In the genomic region with DNA sequence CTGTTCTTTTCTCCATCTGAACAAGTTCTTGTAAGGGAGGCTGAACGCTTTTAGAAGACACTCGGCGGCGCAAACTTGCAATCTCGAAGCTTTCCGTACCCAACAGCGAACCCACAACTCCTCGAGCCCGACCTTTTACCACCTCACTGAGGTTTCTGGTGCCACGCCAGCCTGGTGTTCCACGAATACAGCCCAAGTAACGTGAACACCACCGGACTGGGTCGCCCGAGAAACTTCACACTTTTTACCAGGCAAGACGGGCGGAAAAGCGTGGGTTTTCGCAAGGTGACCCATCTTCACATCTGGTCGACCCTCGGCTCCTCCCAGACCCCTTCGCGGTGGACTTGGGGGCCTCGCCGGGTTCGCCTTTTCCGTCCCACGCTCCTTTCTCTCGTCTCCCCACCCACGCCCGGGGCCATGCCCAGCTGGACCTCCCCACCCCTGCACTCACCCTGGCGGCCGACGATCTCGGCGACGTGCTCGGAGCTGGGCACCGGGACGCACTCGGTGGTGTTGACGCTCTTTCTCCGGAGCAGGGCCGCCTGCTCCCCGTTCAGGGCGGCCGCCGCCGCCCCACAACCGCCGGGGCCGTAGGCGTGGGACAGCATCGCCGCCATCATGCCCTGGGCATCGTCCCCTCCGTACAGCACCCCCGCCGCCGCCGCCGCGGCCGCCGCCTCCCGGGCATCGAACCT, we compare ENCODE assay signal across 8 cellular contexts. TPM values are rescaled to one million over a fixed set of nuclear protein-coding genes. Genes with fewer than 3 reads are reported as not detected.
A peak's percentile ranks its signal among the peaks of the same experiment; 100 is the strongest.
DNase-seq lines count a peak whose midpoint lies in the region; ATAC-seq and TF ChIP-seq lines count a peak whose summit lies in the region.

No MANE protein-coding gene starts in this region.

- no peaks in the 10 kb centered on the region for H3K27me3 ChIP-seq in esophagus squamous epithelium

- TF ChIP-seq POLR2A in esophagus squamous epithelium (IDR thresholded peaks at IDR 0.05): no peak

- in situ Hi-C loops in ACHN (cut with HindIII; ENCODE audit: low pct_ligation_motif_present, low pct_unique_long_range_greater_than_20kb, low sequenced_read_pairs): no loop called here

- H3K9me3 Mint-ChIP-seq in activated T-cell treated with anti-CD3 and anti-CD28 coated beads, Interleukin-2, amount 50 U/mL, for 24 hours: peaks cover 2% of the 10 kb centered on the region
- no peaks in the 10 kb centered on the region for H3K9me3 Mint-ChIP-seq in natural killer cell treated with Interleukin-12 subunit alpha and Interleukin-12 subunit beta and Interleukin-15 and Interleukin-18, amount 100 ng/mL, for 72 hours

- no peaks in the 10 kb centered on the region for H3K36me3 ChIP-seq in esophagus squamous epithelium

- H3K9me3 ChIP-seq in esophagus squamous epithelium: no peaks in the 10 kb centered on the region

- DNase-seq in ACHN (peak; percentile 25), LNCaP clone FGC (ENCODE audit: low read depth) (no peak), esophagus squamous epithelium (lab: John Stamatoyannopoulos, UW) (peak; percentile 16), stromal cell of bone marrow (ENCODE audit: low read depth) (peak; percentile 13)
- DNase-seq in activated T-cell treated with anti-CD3 and anti-CD28 coated beads, Interleukin-2, amount 50 U/mL, for 24 hours: peak; percentile 76
- peak; percentile 95 for DNase-seq in natural killer cell treated with Interleukin-12 subunit alpha and Interleukin-12 subunit beta and Interleukin-15 and Interleukin-18, amount 100 ng/mL, for 72 hours (ENCODE audit: low spot score)

- H3K27me3 Mint-ChIP-seq in activated T-cell treated with anti-CD3 and anti-CD28 coated beads, Interleukin-2, amount 50 U/mL, for 24 hours: no peaks in the 10 kb centered on the region
- no peaks in the 10 kb centered on the region for H3K27me3 Mint-ChIP-seq in natural killer cell treated with Interleukin-12 subunit alpha and Interleukin-12 subunit beta and Interleukin-15 and Interleukin-18, amount 100 ng/mL, for 72 hours

- no peak for TF ChIP-seq CTCF in LNCaP clone FGC (IDR thresholded peaks at IDR 0.05; ENCODE audit: control insufficient read depth, extremely low read depth, insufficient read depth)
- no peak for TF ChIP-seq CTCF in esophagus squamous epithelium (IDR thresholded peaks at IDR 0.05)

- 0 to 2% methylated on average over 12 to 24 of the region's 67 CpGs for WGBS in esophagus squamous epithelium, 2 donors

- H3K27ac Mint-ChIP-seq in activated T-cell treated with anti-CD3 and anti-CD28 coated beads, Interleukin-2, amount 50 U/mL, for 24 hours: peak overlapping the region; percentile 95
- H3K27ac Mint-ChIP-seq in natural killer cell treated with Interleukin-12 subunit alpha and Interleukin-12 subunit beta and Interleukin-15 and Interleukin-18, amount 100 ng/mL, for 72 hours: peak overlapping the region; percentile 86 to 93

- peaks cover 40% of the 10 kb centered on the region for H3K4me1 Mint-ChIP-seq in activated T-cell treated with anti-CD3 and anti-CD28 coated beads, Interleukin-2, amount 50 U/mL, for 24 hours (ENCODE audit: low read depth)
- peaks cover 40 to 51% of the 10 kb centered on the region in 2 donors for H3K4me1 Mint-ChIP-seq in natural killer cell treated with Interleukin-12 subunit alpha and Interleukin-12 subunit beta and Interleukin-15 and Interleukin-18, amount 100 ng/mL, for 72 hours (ENCODE audit: low read depth in 2 of 2)

- peak overlapping the region; percentile 90 for H3K4me3 ChIP-seq in LNCaP clone FGC (ENCODE audit: low read depth, low read length)
- peak overlapping the region; percentile 77 to 94 (median 90) for H3K4me3 ChIP-seq in esophagus squamous epithelium

- intact Hi-C loops in esophagus squamous epithelium (cut with DNase I): no loop called here

- ATAC-seq in GM19372 (IDR thresholded peaks at IDR 0.05; ENCODE audit: low read depth, unreplicated experiment) (peak; percentile 0), HG03469 (IDR thresholded peaks at IDR 0.05; ENCODE audit: unreplicated experiment) (no peak)
- peak; percentile 39 to 62 for ATAC-seq in natural killer cell treated with Interleukin-12 subunit alpha and Interleukin-12 subunit beta and Interleukin-15 and Interleukin-18, amount 100 ng/mL, for 72 hours

- H3K4me1 ChIP-seq in esophagus squamous epithelium: peaks cover 0 to 52% (median 17%) of the 10 kb centered on the region in 3 donors

- H3K4me3 Mint-ChIP-seq in activated T-cell treated with anti-CD3 and anti-CD28 coated beads, Interleukin-2, amount 50 U/mL, for 24 hours: peak overlapping the region; percentile 97
- peak overlapping the region; percentile 94 for H3K4me3 Mint-ChIP-seq in natural killer cell treated with Interleukin-12 subunit alpha and Interleukin-12 subunit beta and Interleukin-15 and Interleukin-18, amount 100 ng/mL, for 72 hours

- peaks cover 48% of the 10 kb centered on the region for H3K36me3 Mint-ChIP-seq in activated T-cell treated with anti-CD3 and anti-CD28 coated beads, Interleukin-2, amount 50 U/mL, for 24 hours (ENCODE audit: low read depth)
- H3K36me3 Mint-ChIP-seq in natural killer cell treated with Interleukin-12 subunit alpha and Interleukin-12 subunit beta and Interleukin-15 and Interleukin-18, amount 100 ng/mL, for 72 hours: peaks cover 23% of the 10 kb centered on the region

- peak overlapping the region; percentile 96 to 100 (median 99) for H3K27ac ChIP-seq in esophagus squamous epithelium

RNA-seq across cellular contexts. Expression of gene MEX3C, which starts 1.2 kb away (rescaled TPM):
- total RNA-seq in esophagus squamous epithelium: 10 to 100 TPM; 13.5 to 26.5 (median 21.4) TPM
- total RNA-seq in natural killer cell treated with Interleukin-12 subunit alpha and Interleukin-12 subunit beta and Interleukin-15 and Interleukin-18, amount 100 ng/mL, for 72 hours: 100 to 1,000 TPM in 1 of 2 donors, 10 to 100 TPM in 1; 91.8 to 174 TPM
